ENCODE assay signal across 7 cellular contexts in genomic region chr4:25160714-25161598, GRCh38. TPM values are rescaled to one million over a fixed set of nuclear protein-coding genes. Genes with fewer than 3 reads are reported as not detected.
DNase-seq lines count a peak whose midpoint lies in the region; ATAC-seq, FAIRE-seq and TF ChIP-seq lines count a peak whose summit lies in the region.

No MANE protein-coding gene starts in this region.

- H3K9me3 ChIP-seq in KOPT-K1 (ENCODE audit: insufficient read depth, low read length, poor library complexity, severe bottlenecking): no peaks in the 10 kb centered on the region
- H3K9me3 ChIP-seq in right atrium auricular region: no peaks in the 10 kb centered on the region

- peaks cover 0 to 20% of the 10 kb centered on the region in 2 donors for H3K4me1 ChIP-seq in right atrium auricular region

- peaks cover 7 to 36% of the 10 kb centered on the region in 2 donors for H3K36me3 Mint-ChIP-seq in activated naive CD4-positive, alpha-beta T cell treated with anti-CD3 and anti-CD28 coated beads, Interleukin-2, amount 50 U/mL, for 72 hours

- H3K27me3 ChIP-seq in right atrium auricular region: no peaks in the 10 kb centered on the region

- DNase-seq in activated naive CD4-positive, alpha-beta T cell treated with anti-CD3 and anti-CD28 coated beads, Interleukin-2, amount 50 U/mL, for 72 hours (ENCODE audit: low spot score in 2 of 2): no peak
- DNase-seq in right atrium auricular region (ENCODE audit: low spot score) (no peak), RCC 7860 (ENCODE audit: low spot score) (no peak)

- H3K27ac ChIP-seq in KOPT-K1 (ENCODE audit: low read depth, low read length, poor library complexity, severe bottlenecking): peak overlapping the region; percentile 87
- H3K27ac ChIP-seq in right atrium auricular region: peak overlapping the region; percentile 93 to 97
- H3K27ac ChIP-seq in skin epidermis: peak overlapping the region in 20 of 21 experiments; percentile 73 to 99 (median 95)

- no peak for FAIRE-seq in RCC 7860 (lab: Jason Lieb, UNC)

- peaks cover 12% of the 10 kb centered on the region for H3K36me3 ChIP-seq in KOPT-K1 (ENCODE audit: insufficient read depth, low read length)
- no peaks in the 10 kb centered on the region for H3K36me3 ChIP-seq in right atrium auricular region

- H3K27ac Mint-ChIP-seq in activated naive CD4-positive, alpha-beta T cell treated with anti-CD3 and anti-CD28 coated beads, Interleukin-2, amount 50 U/mL, for 72 hours: peak overlapping the region; percentile 99 to 100

- peak; percentile 29 for ATAC-seq in GM21576 (IDR thresholded peaks at IDR 0.05; ENCODE audit: unreplicated experiment)
- peak; percentile 42 to 60 for ATAC-seq in activated naive CD4-positive, alpha-beta T cell treated with anti-CD3 and anti-CD28 coated beads, Interleukin-2, amount 50 U/mL, for 72 hours

- TF ChIP-seq CTCF in right atrium auricular region (IDR thresholded peaks at IDR 0.05): no peak

- H3K9me3 Mint-ChIP-seq in activated naive CD4-positive, alpha-beta T cell treated with anti-CD3 and anti-CD28 coated beads, Interleukin-2, amount 50 U/mL, for 72 hours: no peaks in the 10 kb centered on the region

- H3K4me3 ChIP-seq in GM08714 (ENCODE audit: low read length): peak overlapping the region; percentile 85
- H3K4me3 ChIP-seq in right atrium auricular region: peak overlapping the region; percentile 75 to 82
- peak overlapping the region; percentile 63 to 96 (median 84) for H3K4me3 ChIP-seq in skin epidermis

RNA-seq across cellular contexts. Expression of gene SEPSECS, which starts 0.7 kb away (rescaled TPM):
- 10 to 100 TPM; 10.9 to 17.3 TPM for total RNA-seq in activated naive CD4-positive, alpha-beta T cell treated with anti-CD3 and anti-CD28 coated beads, Interleukin-2, amount 50 U/mL, for 72 hours
- 1 to 10 TPM; 2.4 to 3.9 TPM for total RNA-seq in right atrium auricular region
